ENCODE assay signal across 1 cellular context in the genomic region with DNA sequence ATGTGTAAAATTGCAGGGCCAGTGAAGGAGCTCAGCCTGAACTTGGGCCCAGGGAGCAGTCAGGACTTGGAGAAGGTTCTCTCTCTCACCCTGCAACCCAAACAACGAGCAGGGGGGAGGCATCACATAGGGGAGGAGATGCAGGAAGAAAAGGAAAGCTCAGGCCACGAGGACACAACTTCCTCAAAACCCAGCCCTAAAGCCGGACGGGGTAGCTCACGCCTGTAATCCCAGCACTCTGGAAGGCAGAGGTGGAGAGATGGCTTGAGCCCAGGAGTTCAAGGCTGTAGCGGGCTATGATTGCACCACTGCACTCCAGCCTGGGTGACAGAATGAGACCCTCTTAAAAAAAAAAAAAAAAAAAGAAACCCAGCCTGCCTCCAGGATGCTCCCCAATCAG.
TF ChIP-seq lines count a peak whose summit lies in the region.

No MANE protein-coding gene starts in this region.

TF ChIP-seq in HepG2, 621 proteins besides CTCF, POLR2A, EP300 and RAD21 (continues in another document):
- TF ChIP-seq ATF7-NPFF (CRISPR knock-in tag; IDR thresholded peaks at IDR 0.05; ENCODE audit: low read depth) (no peak), ZBTB7B (CRISPR knock-in tag; IDR thresholded peaks at IDR 0.05) (no peak), POGZ (CRISPR knock-in tag; IDR thresholded peaks at IDR 0.05) (peak; percentile 39; the same call in 1 of the 2 replicates), KDM5A (IDR thresholded peaks at IDR 0.05; ENCODE audit: borderline replicate concordance, low read length) (no peak), KDM1A (CRISPR knock-in tag; IDR thresholded peaks at IDR 0.05) (no peak), SAP130 (CRISPR knock-in tag; IDR thresholded peaks at IDR 0.05; ENCODE audit: low read depth) (no peak), HNF4A (CRISPR knock-in tag; IDR thresholded peaks at IDR 0.05) (peak; percentile 53; the same call in 1 of the 2 replicates), ZNF616 (CRISPR knock-in tag; IDR thresholded peaks at IDR 0.05; ENCODE audit: low read depth) (no peak), PCBP1 (IDR thresholded peaks at IDR 0.05; ENCODE audit: borderline replicate concordance, low read depth, low read length) (no peak), ZMYM2 (CRISPR knock-in tag; IDR thresholded peaks at IDR 0.05) (0 out of 2 replicates have a peak, but pooled peaks have one; percentile 34), ZFY (CRISPR knock-in tag; IDR thresholded peaks at IDR 0.05) (no peak), ETV5 (CRISPR knock-in tag; IDR thresholded peaks at IDR 0.05; ENCODE audit: borderline replicate concordance) (no peak), ZBTB38 (CRISPR knock-in tag; IDR thresholded peaks at IDR 0.05) (peak; percentile 77; the same call in 1 of the 2 replicates), CEBPG (CRISPR knock-in tag; IDR thresholded peaks at IDR 0.05) (0 out of 2 replicates have a peak, but pooled peaks have one; percentile 6), ZNF567 (CRISPR knock-in tag; IDR thresholded peaks at IDR 0.05; ENCODE audit: borderline replicate concordance) (no peak), CAMTA2 (CRISPR knock-in tag; IDR thresholded peaks at IDR 0.05; ENCODE audit: borderline replicate concordance) (no peak), CEBPB (IDR thresholded peaks at IDR 0.05; ENCODE audit: borderline replicate concordance, low read depth, low read length) (peak; percentile 30; the same call in 1 of the 2 replicates), PITX1 (CRISPR knock-in tag; IDR thresholded peaks at IDR 0.05) (peak; percentile 27; the same call in 1 of the 2 replicates), RARA (CRISPR knock-in tag; IDR thresholded peaks at IDR 0.05) (peak; percentile 41; the same call in 1 of the 2 replicates), SALL1 (CRISPR knock-in tag; IDR thresholded peaks at IDR 0.05) (0 out of 2 replicates have a peak, but pooled peaks have one; percentile 45), KLF9 (CRISPR knock-in tag; IDR thresholded peaks at IDR 0.05; ENCODE audit: low read depth) (no peak), ZNF605 (CRISPR knock-in tag; IDR thresholded peaks at IDR 0.05) (peak; percentile 59; the same call in 1 of the 2 replicates), ZNF274 (CRISPR knock-in tag; IDR thresholded peaks at IDR 0.05) (no peak)
- TF ChIP-seq, protein P1, sequence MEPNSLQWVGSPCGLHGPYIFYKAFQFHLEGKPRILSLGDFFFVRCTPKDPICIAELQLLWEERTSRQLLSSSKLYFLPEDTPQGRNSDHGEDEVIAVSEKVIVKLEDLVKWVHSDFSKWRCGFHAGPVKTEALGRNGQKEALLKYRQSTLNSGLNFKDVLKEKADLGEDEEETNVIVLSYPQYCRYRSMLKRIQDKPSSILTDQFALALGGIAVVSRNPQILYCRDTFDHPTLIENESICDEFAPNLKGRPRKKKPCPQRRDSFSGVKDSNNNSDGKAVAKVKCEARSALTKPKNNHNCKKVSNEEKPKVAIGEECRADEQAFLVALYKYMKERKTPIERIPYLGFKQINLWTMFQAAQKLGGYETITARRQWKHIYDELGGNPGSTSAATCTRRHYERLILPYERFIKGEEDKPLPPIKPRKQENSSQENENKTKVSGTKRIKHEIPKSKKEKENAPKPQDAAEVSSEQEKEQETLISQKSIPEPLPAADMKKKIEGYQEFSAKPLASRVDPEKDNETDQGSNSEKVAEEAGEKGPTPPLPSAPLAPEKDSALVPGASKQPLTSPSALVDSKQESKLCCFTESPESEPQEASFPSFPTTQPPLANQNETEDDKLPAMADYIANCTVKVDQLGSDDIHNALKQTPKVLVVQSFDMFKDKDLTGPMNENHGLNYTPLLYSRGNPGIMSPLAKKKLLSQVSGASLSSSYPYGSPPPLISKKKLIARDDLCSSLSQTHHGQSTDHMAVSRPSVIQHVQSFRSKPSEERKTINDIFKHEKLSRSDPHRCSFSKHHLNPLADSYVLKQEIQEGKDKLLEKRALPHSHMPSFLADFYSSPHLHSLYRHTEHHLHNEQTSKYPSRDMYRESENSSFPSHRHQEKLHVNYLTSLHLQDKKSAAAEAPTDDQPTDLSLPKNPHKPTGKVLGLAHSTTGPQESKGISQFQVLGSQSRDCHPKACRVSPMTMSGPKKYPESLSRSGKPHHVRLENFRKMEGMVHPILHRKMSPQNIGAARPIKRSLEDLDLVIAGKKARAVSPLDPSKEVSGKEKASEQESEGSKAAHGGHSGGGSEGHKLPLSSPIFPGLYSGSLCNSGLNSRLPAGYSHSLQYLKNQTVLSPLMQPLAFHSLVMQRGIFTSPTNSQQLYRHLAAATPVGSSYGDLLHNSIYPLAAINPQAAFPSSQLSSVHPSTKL (CRISPR knock-in tag; IDR thresholded peaks at IDR 0.05) = 0 out of 2 replicates have a peak, but pooled peaks have one; percentile 24
- TF ChIP-seq, protein P2, sequence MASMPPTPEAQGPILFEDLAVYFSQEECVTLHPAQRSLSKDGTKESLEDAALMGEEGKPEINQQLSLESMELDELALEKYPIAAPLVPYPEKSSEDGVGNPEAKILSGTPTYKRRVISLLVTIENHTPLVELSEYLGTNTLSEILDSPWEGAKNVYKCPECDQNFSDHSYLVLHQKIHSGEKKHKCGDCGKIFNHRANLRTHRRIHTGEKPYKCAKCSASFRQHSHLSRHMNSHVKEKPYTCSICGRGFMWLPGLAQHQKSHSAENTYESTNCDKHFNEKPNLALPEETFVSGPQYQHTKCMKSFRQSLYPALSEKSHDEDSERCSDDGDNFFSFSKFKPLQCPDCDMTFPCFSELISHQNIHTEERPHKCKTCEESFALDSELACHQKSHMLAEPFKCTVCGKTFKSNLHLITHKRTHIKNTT (CRISPR knock-in tag; IDR thresholded peaks at IDR 0.05) = no peak
- TF ChIP-seq, protein P3, sequence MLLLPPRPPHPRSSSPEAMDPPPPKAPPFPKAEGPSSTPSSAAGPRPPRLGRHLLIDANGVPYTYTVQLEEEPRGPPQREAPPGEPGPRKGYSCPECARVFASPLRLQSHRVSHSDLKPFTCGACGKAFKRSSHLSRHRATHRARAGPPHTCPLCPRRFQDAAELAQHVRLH (CRISPR knock-in tag; IDR thresholded peaks at IDR 0.05; ENCODE audit: borderline replicate concordance, low read depth) = no peak
- TF ChIP-seq, protein P4, sequence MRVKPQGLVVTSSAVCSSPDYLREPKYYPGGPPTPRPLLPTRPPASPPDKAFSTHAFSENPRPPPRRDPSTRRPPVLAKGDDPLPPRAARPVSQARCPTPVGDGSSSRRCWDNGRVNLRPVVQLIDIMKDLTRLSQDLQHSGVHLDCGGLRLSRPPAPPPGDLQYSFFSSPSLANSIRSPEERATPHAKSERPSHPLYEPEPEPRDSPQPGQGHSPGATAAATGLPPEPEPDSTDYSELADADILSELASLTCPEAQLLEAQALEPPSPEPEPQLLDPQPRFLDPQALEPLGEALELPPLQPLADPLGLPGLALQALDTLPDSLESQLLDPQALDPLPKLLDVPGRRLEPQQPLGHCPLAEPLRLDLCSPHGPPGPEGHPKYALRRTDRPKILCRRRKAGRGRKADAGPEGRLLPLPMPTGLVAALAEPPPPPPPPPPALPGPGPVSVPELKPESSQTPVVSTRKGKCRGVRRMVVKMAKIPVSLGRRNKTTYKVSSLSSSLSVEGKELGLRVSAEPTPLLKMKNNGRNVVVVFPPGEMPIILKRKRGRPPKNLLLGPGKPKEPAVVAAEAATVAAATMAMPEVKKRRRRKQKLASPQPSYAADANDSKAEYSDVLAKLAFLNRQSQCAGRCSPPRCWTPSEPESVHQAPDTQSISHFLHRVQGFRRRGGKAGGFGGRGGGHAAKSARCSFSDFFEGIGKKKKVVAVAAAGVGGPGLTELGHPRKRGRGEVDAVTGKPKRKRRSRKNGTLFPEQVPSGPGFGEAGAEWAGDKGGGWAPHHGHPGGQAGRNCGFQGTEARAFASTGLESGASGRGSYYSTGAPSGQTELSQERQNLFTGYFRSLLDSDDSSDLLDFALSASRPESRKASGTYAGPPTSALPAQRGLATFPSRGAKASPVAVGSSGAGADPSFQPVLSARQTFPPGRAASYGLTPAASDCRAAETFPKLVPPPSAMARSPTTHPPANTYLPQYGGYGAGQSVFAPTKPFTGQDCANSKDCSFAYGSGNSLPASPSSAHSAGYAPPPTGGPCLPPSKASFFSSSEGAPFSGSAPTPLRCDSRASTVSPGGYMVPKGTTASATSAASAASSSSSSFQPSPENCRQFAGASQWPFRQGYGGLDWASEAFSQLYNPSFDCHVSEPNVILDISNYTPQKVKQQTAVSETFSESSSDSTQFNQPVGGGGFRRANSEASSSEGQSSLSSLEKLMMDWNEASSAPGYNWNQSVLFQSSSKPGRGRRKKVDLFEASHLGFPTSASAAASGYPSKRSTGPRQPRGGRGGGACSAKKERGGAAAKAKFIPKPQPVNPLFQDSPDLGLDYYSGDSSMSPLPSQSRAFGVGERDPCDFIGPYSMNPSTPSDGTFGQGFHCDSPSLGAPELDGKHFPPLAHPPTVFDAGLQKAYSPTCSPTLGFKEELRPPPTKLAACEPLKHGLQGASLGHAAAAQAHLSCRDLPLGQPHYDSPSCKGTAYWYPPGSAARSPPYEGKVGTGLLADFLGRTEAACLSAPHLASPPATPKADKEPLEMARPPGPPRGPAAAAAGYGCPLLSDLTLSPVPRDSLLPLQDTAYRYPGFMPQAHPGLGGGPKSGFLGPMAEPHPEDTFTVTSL (CRISPR knock-in tag; IDR thresholded peaks at IDR 0.05; ENCODE audit: borderline replicate concordance) = no peak
- TF ChIP-seq, protein P5, sequence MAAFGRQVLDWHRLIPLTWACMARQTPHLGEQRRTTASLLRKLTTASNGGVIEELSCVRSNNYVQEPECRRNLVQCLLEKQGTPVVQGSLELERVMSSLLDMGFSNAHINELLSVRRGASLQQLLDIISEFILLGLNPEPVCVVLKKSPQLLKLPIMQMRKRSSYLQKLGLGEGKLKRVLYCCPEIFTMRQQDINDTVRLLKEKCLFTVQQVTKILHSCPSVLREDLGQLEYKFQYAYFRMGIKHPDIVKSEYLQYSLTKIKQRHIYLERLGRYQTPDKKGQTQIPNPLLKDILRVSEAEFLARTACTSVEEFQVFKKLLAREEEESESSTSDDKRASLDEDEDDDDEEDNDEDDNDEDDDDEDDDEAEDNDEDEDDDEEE (CRISPR knock-in tag; IDR thresholded peaks at IDR 0.05) = no peak
- TF ChIP-seq, protein P6, sequence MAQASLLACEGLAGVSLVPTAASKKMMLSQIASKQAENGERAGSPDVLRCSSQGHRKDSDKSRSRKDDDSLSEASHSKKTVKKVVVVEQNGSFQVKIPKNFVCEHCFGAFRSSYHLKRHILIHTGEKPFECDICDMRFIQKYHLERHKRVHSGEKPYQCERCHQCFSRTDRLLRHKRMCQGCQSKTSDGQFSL (CRISPR knock-in tag; IDR thresholded peaks at IDR 0.05) = no peak
- TF ChIP-seq, protein P7, sequence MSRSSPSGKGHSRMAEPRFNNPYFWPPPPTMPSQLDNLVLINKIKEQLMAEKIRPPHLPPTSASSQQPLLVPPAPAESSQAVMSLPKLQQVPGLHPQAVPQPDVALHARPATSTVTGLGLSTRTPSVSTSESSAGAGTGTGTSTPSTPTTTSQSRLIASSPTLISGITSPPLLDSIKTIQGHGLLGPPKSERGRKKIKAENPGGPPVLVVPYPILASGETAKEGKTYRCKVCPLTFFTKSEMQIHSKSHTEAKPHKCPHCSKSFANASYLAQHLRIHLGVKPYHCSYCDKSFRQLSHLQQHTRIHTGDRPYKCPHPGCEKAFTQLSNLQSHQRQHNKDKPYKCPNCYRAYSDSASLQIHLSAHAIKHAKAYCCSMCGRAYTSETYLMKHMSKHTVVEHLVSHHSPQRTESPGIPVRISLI (CRISPR knock-in tag; IDR thresholded peaks at IDR 0.05; ENCODE audit: borderline replicate concordance) = peak; percentile 61; the same call in 1 of the 2 replicates
- TF ChIP-seq, protein P8, sequence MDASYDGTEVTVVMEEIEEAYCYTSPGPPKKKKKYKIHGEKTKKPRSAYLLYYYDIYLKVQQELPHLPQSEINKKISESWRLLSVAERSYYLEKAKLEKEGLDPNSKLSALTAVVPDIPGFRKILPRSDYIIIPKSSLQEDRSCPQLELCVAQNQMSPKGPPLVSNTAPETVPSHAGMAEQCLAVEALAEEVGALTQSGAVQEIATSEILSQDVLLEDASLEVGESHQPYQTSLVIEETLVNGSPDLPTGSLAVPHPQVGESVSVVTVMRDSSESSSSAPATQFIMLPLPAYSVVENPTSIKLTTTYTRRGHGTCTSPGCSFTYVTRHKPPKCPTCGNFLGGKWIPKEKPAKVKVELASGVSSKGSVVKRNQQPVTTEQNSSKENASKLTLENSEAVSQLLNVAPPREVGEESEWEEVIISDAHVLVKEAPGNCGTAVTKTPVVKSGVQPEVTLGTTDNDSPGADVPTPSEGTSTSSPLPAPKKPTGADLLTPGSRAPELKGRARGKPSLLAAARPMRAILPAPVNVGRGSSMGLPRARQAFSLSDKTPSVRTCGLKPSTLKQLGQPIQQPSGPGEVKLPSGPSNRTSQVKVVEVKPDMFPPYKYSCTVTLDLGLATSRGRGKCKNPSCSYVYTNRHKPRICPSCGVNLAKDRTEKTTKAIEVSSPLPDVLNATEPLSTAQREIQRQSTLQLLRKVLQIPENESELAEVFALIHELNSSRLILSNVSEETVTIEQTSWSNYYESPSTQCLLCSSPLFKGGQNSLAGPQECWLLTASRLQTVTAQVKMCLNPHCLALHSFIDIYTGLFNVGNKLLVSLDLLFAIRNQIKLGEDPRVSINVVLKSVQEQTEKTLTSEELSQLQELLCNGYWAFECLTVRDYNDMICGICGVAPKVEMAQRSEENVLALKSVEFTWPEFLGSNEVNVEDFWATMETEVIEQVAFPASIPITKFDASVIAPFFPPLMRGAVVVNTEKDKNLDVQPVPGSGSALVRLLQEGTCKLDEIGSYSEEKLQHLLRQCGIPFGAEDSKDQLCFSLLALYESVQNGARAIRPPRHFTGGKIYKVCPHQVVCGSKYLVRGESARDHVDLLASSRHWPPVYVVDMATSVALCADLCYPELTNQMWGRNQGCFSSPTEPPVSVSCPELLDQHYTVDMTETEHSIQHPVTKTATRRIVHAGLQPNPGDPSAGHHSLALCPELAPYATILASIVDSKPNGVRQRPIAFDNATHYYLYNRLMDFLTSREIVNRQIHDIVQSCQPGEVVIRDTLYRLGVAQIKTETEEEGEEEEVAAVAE (CRISPR knock-in tag; IDR thresholded peaks at IDR 0.05; ENCODE audit: borderline replicate concordance) = no peak
- TF ChIP-seq, protein P9, sequence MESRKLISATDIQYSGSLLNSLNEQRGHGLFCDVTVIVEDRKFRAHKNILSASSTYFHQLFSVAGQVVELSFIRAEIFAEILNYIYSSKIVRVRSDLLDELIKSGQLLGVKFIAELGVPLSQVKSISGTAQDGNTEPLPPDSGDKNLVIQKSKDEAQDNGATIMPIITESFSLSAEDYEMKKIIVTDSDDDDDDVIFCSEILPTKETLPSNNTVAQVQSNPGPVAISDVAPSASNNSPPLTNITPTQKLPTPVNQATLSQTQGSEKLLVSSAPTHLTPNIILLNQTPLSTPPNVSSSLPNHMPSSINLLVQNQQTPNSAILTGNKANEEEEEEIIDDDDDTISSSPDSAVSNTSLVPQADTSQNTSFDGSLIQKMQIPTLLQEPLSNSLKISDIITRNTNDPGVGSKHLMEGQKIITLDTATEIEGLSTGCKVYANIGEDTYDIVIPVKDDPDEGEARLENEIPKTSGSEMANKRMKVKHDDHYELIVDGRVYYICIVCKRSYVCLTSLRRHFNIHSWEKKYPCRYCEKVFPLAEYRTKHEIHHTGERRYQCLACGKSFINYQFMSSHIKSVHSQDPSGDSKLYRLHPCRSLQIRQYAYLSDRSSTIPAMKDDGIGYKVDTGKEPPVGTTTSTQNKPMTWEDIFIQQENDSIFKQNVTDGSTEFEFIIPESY (CRISPR knock-in tag; IDR thresholded peaks at IDR 0.05) = peak; percentile 87
